ENCODE assay signal across 23 cellular contexts in the genomic region with DNA sequence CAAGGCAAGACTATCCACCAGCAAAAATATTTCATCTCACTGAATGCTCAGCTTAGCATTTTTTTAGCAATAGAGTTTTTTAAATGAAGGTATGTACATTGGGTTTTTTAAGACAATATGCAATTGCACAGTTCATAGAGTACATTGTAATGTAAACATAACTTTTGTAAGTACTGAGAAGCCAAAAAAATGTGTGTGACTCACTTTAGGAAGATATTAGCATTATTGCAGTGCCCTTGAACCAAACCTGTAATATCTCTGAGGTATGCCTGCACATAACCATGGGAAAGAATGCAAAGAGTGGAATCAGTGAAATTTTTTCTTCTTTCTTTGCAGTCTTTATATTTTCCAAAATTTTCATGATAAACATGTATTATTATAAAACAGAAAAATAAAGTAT.
DNase-seq lines count a peak whose midpoint lies in the region; TF ChIP-seq lines count a peak whose summit lies in the region.
"Had no signal": no experiment of that assay in that cellular context is flagged by ENCODE, and none has a peak within 500 bp of the region (broad histone marks: within the 10 kb centered on the region; RNA-seq: fewer than 3 reads in every experiment).

No MANE protein-coding gene starts in this region.

- H3K36me3 Mint-ChIP-seq in MCF 10A (ENCODE audit: insufficient read depth, unreplicated experiment): no peaks in the 10 kb centered on the region
- H3K36me3 Mint-ChIP-seq: CD8-positive, alpha-beta T cell had no signal

- no peaks in the 10 kb centered on the region for H3K27me3 ChIP-seq in breast epithelium
- H3K27me3 ChIP-seq in mesendoderm (ENCODE audit: insufficient read depth, low read length, poor library complexity): no peaks in the 10 kb centered on the region
- H3K27me3 ChIP-seq: Peyer's patch had no signal

- POLR2A ChIA-PET in MCF 10A (lab: Yijun Ruan, JAX): no interaction called here

- no peak overlapping the region for H4K8ac ChIP-seq in mesendoderm (ENCODE audit: low read depth, low read length)

- H3K18ac ChIP-seq in mesendoderm (ENCODE audit: low read length): no peak overlapping the region

- H3K79me1 ChIP-seq in mesendoderm (ENCODE audit: low read length): no peaks in the 10 kb centered on the region

- no peak overlapping the region for H3K23ac ChIP-seq in mesendoderm (ENCODE audit: low read length)

- BruUV-seq in MCF 10A (replicated peaks; lab: Mats Ljungman, UMichigan): no TSS peak

- DNase-seq in MCF 10A (ENCODE audit: unreplicated experiment): peak; percentile 51
- DNase-seq in breast epithelium (ENCODE audit: low spot score in 2 of 2): no peak
- DNase-seq in cardiac fibroblast (ENCODE audit: low read depth in 2 of 2): peak; percentile 11 to 42
- DNase-seq in fibroblast of villous mesenchyme (ENCODE audit: low read depth): peak; percentile 67
- DNase-seq in COLO829 (ENCODE audit: low spot score): no peak
- DNase-seq in HT-29 (ENCODE audit: low spot score): no peak
- no peak for DNase-seq in COR-L47 (lab: John Stamatoyannopoulos, UW)
- no peak for DNase-seq in mesendoderm
- DNase-seq: Calu3; CD8-positive, alpha-beta T cell; DMS79 treated with DMSO at 0.1 percent for 48 hours; Karpas-422; NCI-H1105; NCI-H1436 treated with DMSO at 0.1 percent for 48 hours; NCI-H1930; NCI-H2107; NCI-H446 treated with DMSO at 0.1 percent for 48 hours; NCI-H526 treated with DMSO at 0.1 percent for 48 hours; Peyer's patch had no signal

- no peak overlapping the region for H3K4me3 Mint-ChIP-seq in MCF 10A (ENCODE audit: unreplicated experiment)
- H3K4me3 Mint-ChIP-seq: B cell; CD8-positive, alpha-beta T cell had no signal

- no peak overlapping the region for H3K4me3 ChIP-seq in breast epithelium
- H3K4me3 ChIP-seq in cardiac fibroblast (replicated peaks in 1 of 2; ENCODE audit: low read depth in 2 of 2, low read length in 2 of 2): no peak overlapping the region
- no peak overlapping the region for H3K4me3 ChIP-seq in fibroblast of villous mesenchyme (ENCODE audit: low read depth, low read length)
- H3K4me3 ChIP-seq in mesendoderm (ENCODE audit: low read length): no peak overlapping the region
- H3K4me3 ChIP-seq: Peyer's patch had no signal

- H3K27me3 Mint-ChIP-seq in MCF 10A (ENCODE audit: insufficient read depth, unreplicated experiment): no peaks in the 10 kb centered on the region
- H3K27me3 Mint-ChIP-seq: B cell had no signal

- peaks cover 11% of the 10 kb centered on the region for H3K4me1 Mint-ChIP-seq in MCF 10A (ENCODE audit: insufficient read depth, unreplicated experiment)
- H3K4me1 Mint-ChIP-seq: B cell had no signal

- no peaks in the 10 kb centered on the region for H3K9me3 Mint-ChIP-seq in MCF 10A (ENCODE audit: unreplicated experiment)

- no peak for TF ChIP-seq POLR2A in breast epithelium (IDR thresholded peaks at IDR 0.05)

- intact Hi-C loops in MCF 10A (cut with micrococcal nuclease): no loop called here
- intact Hi-C loops in breast epithelium (cut with DNase I; ENCODE audit: low total_unique reads): loop anchor here (2.0 kb wide), 1 partner anchor 55 kb away; no protein-coding TSS in a partner anchor

- peak overlapping the region; percentile 16 for H3K27ac Mint-ChIP-seq in MCF 10A (ENCODE audit: low read depth, unreplicated experiment)
- H3K27ac Mint-ChIP-seq: B cell; CD8-positive, alpha-beta T cell had no signal

- H2AK5ac ChIP-seq in mesendoderm (ENCODE audit: low read length): no peak overlapping the region

- no peak overlapping the region for H3K56ac ChIP-seq in mesendoderm (ENCODE audit: low read length)

- no peak overlapping the region for H2BK5ac ChIP-seq in mesendoderm (ENCODE audit: low read length)

- H3K9me3 ChIP-seq in breast epithelium: no peaks in the 10 kb centered on the region
- H3K9me3 ChIP-seq: Peyer's patch had no signal

- CTCF ChIA-PET in MCF 10A (lab: Yijun Ruan, JAX): no interaction called here

- H3K4me1 ChIP-seq in breast epithelium (no peaks in the 10 kb centered on the region), mesendoderm (ENCODE audit: control insufficient read depth, low read depth, low read length) (no peaks in the 10 kb centered on the region)
- H3K4me1 ChIP-seq: Peyer's patch had no signal

- H3K27ac ChIP-seq in breast epithelium (no peak overlapping the region), mesendoderm (ENCODE audit: low read depth, low read length) (no peak overlapping the region)
- H3K27ac ChIP-seq: 22Rv1, C4-2B, HL-60, Peyer's patch had no signal

- no peak overlapping the region for H3K4ac ChIP-seq in mesendoderm (ENCODE audit: low read depth, low read length)

- H3K36me3 ChIP-seq in breast epithelium (no peaks in the 10 kb centered on the region), mesendoderm (ENCODE audit: control insufficient read depth, insufficient read depth, low read length) (no peaks in the 10 kb centered on the region)
- H3K36me3 ChIP-seq: Peyer's patch had no signal

- TF ChIP-seq CTCF in MCF 10A (IDR thresholded peaks at IDR 0.05; ENCODE audit: unreplicated experiment): no peak
- no peak for TF ChIP-seq CTCF in breast epithelium (IDR thresholded peaks at IDR 0.05)
- no peak for TF ChIP-seq CTCF in cardiac fibroblast (IDR thresholded peaks at IDR 0.05; ENCODE audit: low read depth, low read length)
- no peak for TF ChIP-seq CTCF in fibroblast of villous mesenchyme (IDR thresholded peaks at IDR 0.05; ENCODE audit: insufficient read depth, low read depth, low read length)

- no peaks in the 10 kb centered on the region for H3K79me2 ChIP-seq in mesendoderm (ENCODE audit: control insufficient read depth, insufficient read depth, low read length)

- no peak overlapping the region for H2BK15ac ChIP-seq in mesendoderm (replicated peaks; ENCODE audit: low read depth)

- H3K4me2 ChIP-seq in mesendoderm (ENCODE audit: low read length): no peak overlapping the region

- no peak overlapping the region for H3K9ac ChIP-seq in mesendoderm (ENCODE audit: low read length)

- no peak overlapping the region for H4K5ac ChIP-seq in mesendoderm (ENCODE audit: low read length)

- no peak overlapping the region for H2BK120ac ChIP-seq in mesendoderm (ENCODE audit: low read depth, low read length)

Comparison
In these comparisons a context has a peak if more than half of its experiments do, and no peak if none do; other contexts are left out.
1. DNase-seq: peak in MCF 10A (single experiment), cardiac fibroblast (2 of 2) and fibroblast of villous mesenchyme (single experiment); none in breast epithelium (0 of 2), COLO829 (single experiment), HT-29 (single experiment), COR-L47 (single experiment) and mesendoderm (single experiment).